Comparison of ENCODE assay signal across 10 cellular contexts in genomic region chr12:113462880-113463745, GRCh38. TPM values are rescaled to one million over a fixed set of nuclear protein-coding genes. Genes with fewer than 3 reads are reported as not detected.
A peak's percentile ranks its signal among the peaks of the same experiment; 100 is the strongest.
DNase-seq lines count a peak whose midpoint lies in the region; ATAC-seq, FAIRE-seq and TF ChIP-seq lines count a peak whose summit lies in the region.
"Had no signal": no experiment of that assay in that cellular context is flagged by ENCODE, and none has a peak within 500 bp of the region (broad histone marks: within the 10 kb centered on the region; RNA-seq: fewer than 3 reads in every experiment).

No MANE protein-coding gene starts in this region.

- no peak for TF ChIP-seq EP300 in A549 (IDR thresholded peaks at IDR 0.05)

- H3K79me2 ChIP-seq in neural progenitor cell (ENCODE audit: low read depth): peaks cover 70% of the 10 kb centered on the region

- TF ChIP-seq CTCF in A549 (IDR thresholded peaks at IDR 0.05): no peak
- no peak for TF ChIP-seq CTCF in neural progenitor cell (IDR thresholded peaks at IDR 0.05)

- DNase-seq in A549 (ENCODE audit: low read depth in 1 of 2, low spot score in 1 of 2) (no peak), neural progenitor cell (ENCODE audit: low spot score) (peak; percentile 71), NCI-H226 (no peak), SK-N-DZ (ENCODE audit: low spot score) (no peak), head of caudate nucleus (no peak), SHP77 (lab: John Stamatoyannopoulos, UW) (no peak)
- DNase-seq in effector memory CD4-positive, alpha-beta T cell: no peak

- peaks cover 36% of the 10 kb centered on the region for H3K4me1 Mint-ChIP-seq in neural progenitor cell

- H3K4me3 Mint-ChIP-seq in neural progenitor cell: peak overlapping the region; percentile 66

- peaks cover 53% of the 10 kb centered on the region for H3K27me3 Mint-ChIP-seq in neural progenitor cell (ENCODE audit: insufficient read depth, low read depth)

- WGBS in A549 (ENCODE audit: missing lambda C conversion rate): 30% methylated on average over 83 of the region's 99 CpGs

- H3K27me3 ChIP-seq in HUES6 (ENCODE audit: control insufficient read depth, insufficient read depth, low read length): peaks cover 99% of the 10 kb centered on the region
- peaks cover 49% of the 10 kb centered on the region for H3K27me3 ChIP-seq in effector memory CD4-positive, alpha-beta T cell (replicated peaks; ENCODE audit: control insufficient read depth, insufficient read depth, low read length, poor library complexity, severe bottlenecking)
- H3K27me3 ChIP-seq in neural progenitor cell: no peaks in the 10 kb centered on the region

- H3K4me3 ChIP-seq in A549 (peak overlapping the region; percentile 32), HUES6 (ENCODE audit: low read depth, low read length) (peak overlapping the region; percentile 37), neural progenitor cell (peak overlapping the region; percentile 95)
- peak overlapping the region; percentile 45 for H3K4me3 ChIP-seq in effector memory CD4-positive, alpha-beta T cell (ENCODE audit: insufficient read depth, low read depth, low read length, poor library complexity, severe bottlenecking)
- H3K4me3 ChIP-seq: MG63 had no signal

- H3K9me3 Mint-ChIP-seq in neural progenitor cell: no peaks in the 10 kb centered on the region

- intact Hi-C loops in head of caudate nucleus (cut with DNase I): loop anchor here (5.0 kb wide), 1 partner anchor 449 kb away; no protein-coding TSS in a partner anchor

- no peak overlapping the region for H3K9ac ChIP-seq in HUES6 (ENCODE audit: low read length)
- no peak overlapping the region for H3K9ac ChIP-seq in neural progenitor cell

- peak in 1 of 2 experiments; percentile 3; a peak in 2 of 6 replicates for ATAC-seq in A549

- H3K4me2 ChIP-seq in A549 (peak overlapping the region; percentile 77), neural progenitor cell (peak overlapping the region; percentile 99)

- POLR2A ChIA-PET in A549 (lab: Yijun Ruan, JAX): no interaction called here

- H3K36me3 ChIP-seq in HUES6 (ENCODE audit: control insufficient read depth, insufficient read depth, low read length) (no peaks in the 10 kb centered on the region), neural progenitor cell (no peaks in the 10 kb centered on the region)
- no peaks in the 10 kb centered on the region for H3K36me3 ChIP-seq in effector memory CD4-positive, alpha-beta T cell (ENCODE audit: control insufficient read depth, insufficient read depth, low read length)
- H3K36me3 ChIP-seq: MG63 had no signal

- H3K9me3 ChIP-seq in A549: no peaks in the 10 kb centered on the region
- no peaks in the 10 kb centered on the region for H3K9me3 ChIP-seq in HUES6 (ENCODE audit: control insufficient read depth, insufficient read depth, low read depth, low read length)
- H3K9me3 ChIP-seq in effector memory CD4-positive, alpha-beta T cell (ENCODE audit: control insufficient read depth, low read length): no peaks in the 10 kb centered on the region
- no peaks in the 10 kb centered on the region for H3K9me3 ChIP-seq in neural progenitor cell (ENCODE audit: low read depth)
- H3K9me3 ChIP-seq: MG63 had no signal

- H2AFZ ChIP-seq in neural progenitor cell (replicated peaks): no peak overlapping the region

- H3K4me1 ChIP-seq in A549 (peaks cover 30% of the 10 kb centered on the region), HUES6 (ENCODE audit: control insufficient read depth, insufficient read depth, low read length) (peaks cover 42% of the 10 kb centered on the region), neural progenitor cell (peaks cover 48% of the 10 kb centered on the region)
- peaks cover 32% of the 10 kb centered on the region for H3K4me1 ChIP-seq in effector memory CD4-positive, alpha-beta T cell (ENCODE audit: control insufficient read depth, insufficient read depth, low read length, poor library complexity, severe bottlenecking)

- H4K20me1 ChIP-seq in neural progenitor cell (ENCODE audit: low read depth): peaks cover 85% of the 10 kb centered on the region

- FAIRE-seq in A549 (lab: Jason Lieb, UNC): no peak

- peaks cover 94% of the 10 kb centered on the region for H3F3A ChIP-seq in neural progenitor cell (ENCODE audit: low read depth)

- H3K27ac Mint-ChIP-seq in neural progenitor cell: no peak overlapping the region

- no peak for TF ChIP-seq POLR2A in A549 (IDR thresholded peaks at IDR 0.05; ENCODE audit: low read length)

- H3K36me3 Mint-ChIP-seq in neural progenitor cell: peaks cover 3% of the 10 kb centered on the region

- TF ChIP-seq RAD21 in A549 (conservative IDR thresholded peaks at IDR 0.05 in 1 of 2, IDR thresholded peaks at IDR 0.05 in 1 of 2): no peak

- H3K27ac ChIP-seq in A549 (peak overlapping the region in 1 of 2 experiments; percentile 39; a peak in 2 of 6 replicates), HUES6 (ENCODE audit: low read depth, low read length) (no peak overlapping the region), neural progenitor cell (peak overlapping the region; percentile 79)
- no peak overlapping the region for H3K27ac ChIP-seq in effector memory CD4-positive, alpha-beta T cell (ENCODE audit: insufficient read depth, low read length, poor library complexity, severe bottlenecking)
- H3K27ac ChIP-seq: epithelial cell of prostate had no signal

- CTCF ChIA-PET in A549 (lab: Yijun Ruan, JAX): interaction anchor here (0.8 to 3.3 kb wide), 21 partner anchors 8 to 449 kb away, joined by 3 to 60 read pairs (median 4); no protein-coding TSS in a partner anchor

TF ChIP-seq in A549, 52 proteins besides CTCF, POLR2A, EP300 and RAD21:
- TF ChIP-seq CBX2 (IDR thresholded peaks at IDR 0.05; ENCODE audit: borderline replicate concordance, low read depth): no peak
- TF ChIP-seq MYC (IDR thresholded peaks at IDR 0.05; ENCODE audit: borderline replicate concordance, low read length): no peak
- no peak for TF ChIP-seq FOSL2 (IDR thresholded peaks at IDR 0.05)
- TF ChIP-seq FOSL2 (CRISPR knock-in tag; IDR thresholded peaks at IDR 0.05): no peak
- TF ChIP-seq MAFK (IDR thresholded peaks at IDR 0.05; ENCODE audit: partially characterized antibody): no peak
- TF ChIP-seq REST (IDR thresholded peaks at IDR 0.05): no peak

RNA-seq across cellular contexts. Expression of gene LHX5, which starts 8.6 kb away (rescaled TPM):
- polyA plus RNA-seq in A549 (2011; rRNA removed) (not detected in 2 replicates), A549 (2017; fragmentation: RNase III; extraction: RNeasy Plus Mini Kit Qiagen cat#74134 plus additional on column Dnase treatment) (not detected in 3 replicates)
- not detected in 2 replicates for polyA plus RNA-seq in A549 (2012; cell fraction: cytosol; rRNA removed)
- polyA plus RNA-seq in A549 (2012; cell fraction: nucleus; rRNA removed): 0.01 TPM in 1 of 2 replicates, not detected in the other
- not detected in 2 replicates for polyA minus RNA-seq in A549 (2011; rRNA and poly(A)+ RNA removed)
- 48.4 and 98.7 TPM in 2 replicates for total RNA-seq in neural progenitor cell (ENCODE audit: low replicate concordance)
- polyA plus RNA-seq in SK-N-DZ (2014; cell fraction: cytosol; rRNA removed): 0.15 and 0.60 TPM in 2 replicates
- not detected in 2 replicates for polyA plus RNA-seq in SK-N-DZ (2014; cell fraction: nucleus; rRNA removed)

RNA-seq across cellular contexts. Expression of gene SDSL, which starts 40.9 kb away (rescaled TPM):
- polyA plus RNA-seq in A549 (2011; rRNA removed) (21.0 and 22.0 TPM in 2 replicates), A549 (2017; fragmentation: RNase III; extraction: RNeasy Plus Mini Kit Qiagen cat#74134 plus additional on column Dnase treatment) (26.3 to 28.0 TPM (median 26.7 TPM) in 3 replicates)
- 45.0 and 55.4 TPM in 2 replicates for polyA plus RNA-seq in A549 (2012; cell fraction: cytosol; rRNA removed)
- 41.1 and 51.2 TPM in 2 replicates for polyA plus RNA-seq in A549 (2012; cell fraction: nucleus; rRNA removed)
- 10.7 and 18.6 TPM in 2 replicates for polyA minus RNA-seq in A549 (2011; rRNA and poly(A)+ RNA removed)
- 3.1 and 3.5 TPM in 2 replicates for total RNA-seq in neural progenitor cell (ENCODE audit: low replicate concordance)
- polyA plus RNA-seq in SK-N-DZ (2014; cell fraction: cytosol; rRNA removed): 5.6 and 9.2 TPM in 2 replicates
- polyA plus RNA-seq in SK-N-DZ (2014; cell fraction: nucleus; rRNA removed): 4.6 and 8.5 TPM in 2 replicates

RNA-seq across cellular contexts. Expression of gene SDS, which starts 59.4 kb away (rescaled TPM):
- polyA plus RNA-seq in A549 (2011; rRNA removed) (3.7 and 3.9 TPM in 2 replicates), A549 (2017; fragmentation: RNase III; extraction: RNeasy Plus Mini Kit Qiagen cat#74134 plus additional on column Dnase treatment) (5.4 to 7.3 TPM (median 6.5 TPM) in 3 replicates)
- polyA plus RNA-seq in A549 (2012; cell fraction: cytosol; rRNA removed): 6.4 and 8.1 TPM in 2 replicates
- polyA plus RNA-seq in A549 (2012; cell fraction: nucleus; rRNA removed): 10.0 and 10.8 TPM in 2 replicates
- 3.8 and 4.2 TPM in 2 replicates for polyA minus RNA-seq in A549 (2011; rRNA and poly(A)+ RNA removed)
- 0.74 TPM in 1 of 2 replicates, not detected in the other for total RNA-seq in neural progenitor cell (ENCODE audit: low replicate concordance)
- polyA plus RNA-seq in SK-N-DZ (2014; cell fraction: cytosol; rRNA removed): not detected in 2 replicates
- polyA plus RNA-seq in SK-N-DZ (2014; cell fraction: nucleus; rRNA removed): not detected in 2 replicates

Comparison
In these comparisons a context has a peak if more than half of its experiments do, and no peak if none do; other contexts are left out.
1. H3K4me3 ChIP-seq: peak in every context shown above with its lines; median percentile 95 in neural progenitor cell; 45 in effector memory CD4-positive, alpha-beta T cell; 37 in HUES6; 32 in A549.